1 cellular context compared by ENCODE assay signal in genomic region chr1:230851291-230851691, GRCh38.
TF ChIP-seq lines count a peak whose summit lies in the region.

No MANE protein-coding gene starts in this region.

TF ChIP-seq in H1, 55 proteins besides CTCF, POLR2A, EP300 and RAD21:
- TF ChIP-seq FOSL1 (IDR thresholded peaks at IDR 0.05; ENCODE audit: insufficient read depth, low read depth, low read length) (no peak), TEAD4 (IDR thresholded peaks at IDR 0.05; ENCODE audit: low read depth, low read length) (peak; percentile 64), BCL11A (IDR thresholded peaks at IDR 0.05; ENCODE audit: low read depth in 2 of 2, low read length in 2 of 2) (no peak), SP1 (IDR thresholded peaks at IDR 0.05; ENCODE audit: low read depth, low read length) (no peak)
